Comparison of ENCODE assay signal across 22 cellular contexts in the genomic region with DNA sequence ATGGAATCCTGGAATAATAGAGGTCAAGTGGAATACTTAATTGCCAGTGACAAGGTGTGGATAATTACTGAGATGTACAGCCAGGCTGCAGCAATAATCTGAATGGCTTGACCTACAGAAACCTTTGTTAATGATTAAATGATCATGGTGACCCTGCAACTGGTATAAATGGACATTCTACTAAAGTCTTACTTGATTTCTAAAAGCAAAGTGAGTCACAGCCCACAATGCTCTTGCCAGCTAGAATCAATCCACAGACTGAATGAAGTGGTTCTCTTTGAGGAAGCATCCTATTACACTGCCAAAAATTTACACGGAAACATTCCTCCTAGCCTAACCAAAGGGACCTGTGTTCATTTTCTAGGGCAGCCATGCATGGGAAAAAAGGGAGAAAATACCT.
"Had no signal": no experiment of that assay in that cellular context is flagged by ENCODE, and none has a peak within 500 bp of the region (broad histone marks: within the 10 kb centered on the region; RNA-seq: fewer than 3 reads in every experiment).

No MANE protein-coding gene starts in this region.

- H3K36me3 ChIP-seq: colonic mucosa, esophagus muscularis mucosa, left ventricle myocardium inferior, neutrophil had no signal

- ATAC-seq: activated CD4-positive, alpha-beta T cell treated with anti-CD3 and anti-CD28 coated beads for 36 hours; activated CD8-positive, alpha-beta memory T cell treated with anti-CD3 and anti-CD28 coated beads, Interleukin-2, amount 10 ng/mL, durations not matched to agents 7 days and 5 days; body of pancreas; natural killer cell; right cardiac atrium; stimulated activated naive CD8-positive, alpha-beta T cell treated with anti-CD3 and anti-CD28 coated beads, Interleukin-15, Interleukin-2, amounts not matched to agents 100 U/mL and 50 U/mL, for 24 hours; T-helper 17 cell had no signal

- H3K4me1 Mint-ChIP-seq: activated CD4-positive, alpha-beta T cell treated with anti-CD3 and anti-CD28 coated beads for 36 hours; activated CD8-positive, alpha-beta memory T cell treated with anti-CD3 and anti-CD28 coated beads, Interleukin-2, amount 10 ng/mL, durations not matched to agents 7 days and 5 days; activated naive CD4-positive, alpha-beta T cell treated with anti-CD3 and anti-CD28 coated beads, Interleukin-2, amount 10 ng/mL, durations not matched to agents 7 days and 5 days; natural killer cell; T-helper 17 cell had no signal

- H3K4me3 Mint-ChIP-seq: activated CD4-positive, alpha-beta memory T cell treated with anti-CD3 and anti-CD28 coated beads for 36 hours; activated CD4-positive, alpha-beta T cell treated with anti-CD3 and anti-CD28 coated beads for 36 hours; activated CD8-positive, alpha-beta memory T cell treated with anti-CD3 and anti-CD28 coated beads, Interleukin-2, amount 10 ng/mL, durations not matched to agents 7 days and 5 days; activated naive CD4-positive, alpha-beta T cell treated with anti-CD3 and anti-CD28 coated beads, Interleukin-2, amount 10 ng/mL, durations not matched to agents 7 days and 5 days; activated T-cell treated with anti-CD3 and anti-CD28 coated beads, Interleukin-2, amount 50 U/mL, for 24 hours; natural killer cell; T-helper 17 cell had no signal

- H3K27me3 Mint-ChIP-seq: activated CD4-positive, alpha-beta memory T cell treated with anti-CD3 and anti-CD28 coated beads for 36 hours; activated CD4-positive, alpha-beta T cell treated with anti-CD3 and anti-CD28 coated beads for 36 hours; activated CD8-positive, alpha-beta memory T cell treated with anti-CD3 and anti-CD28 coated beads, Interleukin-2, amount 10 ng/mL, durations not matched to agents 7 days and 5 days; activated naive CD4-positive, alpha-beta T cell treated with anti-CD3 and anti-CD28 coated beads, Interleukin-2, amount 10 ng/mL, durations not matched to agents 7 days and 5 days; activated T-cell treated with anti-CD3 and anti-CD28 coated beads, Interleukin-2, amount 50 U/mL, for 24 hours; T-helper 17 cell had no signal

- H3K4me3 ChIP-seq: body of pancreas, colonic mucosa, esophagus muscularis mucosa, left ventricle myocardium inferior, smooth muscle cell had no signal

- H3K9me3 ChIP-seq: body of pancreas, colonic mucosa, esophagus muscularis mucosa, neutrophil had no signal

- H3K4me2 ChIP-seq: smooth muscle cell had no signal

- H3K27ac Mint-ChIP-seq: activated CD4-positive, alpha-beta memory T cell treated with anti-CD3 and anti-CD28 coated beads for 36 hours; activated CD4-positive, alpha-beta T cell treated with anti-CD3 and anti-CD28 coated beads for 36 hours; activated CD8-positive, alpha-beta memory T cell treated with anti-CD3 and anti-CD28 coated beads, Interleukin-2, amount 10 ng/mL, durations not matched to agents 7 days and 5 days; activated naive CD4-positive, alpha-beta T cell treated with anti-CD3 and anti-CD28 coated beads, Interleukin-2, amount 10 ng/mL, durations not matched to agents 7 days and 5 days; activated T-cell treated with anti-CD3 and anti-CD28 coated beads, Interleukin-2, amount 50 U/mL, for 24 hours; natural killer cell; T-helper 17 cell had no signal

- H3K27me3 ChIP-seq: body of pancreas, colonic mucosa, esophagus muscularis mucosa, neutrophil had no signal

- FAIRE-seq: keratinocyte had no signal

- H3K4me1 ChIP-seq: body of pancreas, colonic mucosa, esophagus muscularis mucosa, left ventricle myocardium inferior had no signal

- DNase-seq: activated CD4-positive, alpha-beta memory T cell treated with anti-CD3 and anti-CD28 coated beads for 36 hours; activated CD4-positive, alpha-beta T cell treated with anti-CD3 and anti-CD28 coated beads for 36 hours; activated CD8-positive, alpha-beta memory T cell treated with anti-CD3 and anti-CD28 coated beads, Interleukin-2, amount 10 ng/mL, durations not matched to agents 7 days and 5 days; activated naive CD4-positive, alpha-beta T cell treated with anti-CD3 and anti-CD28 coated beads, Interleukin-2, amount 10 ng/mL, durations not matched to agents 7 days and 5 days; activated T-cell treated with anti-CD3 and anti-CD28 coated beads, Interleukin-2, amount 50 U/mL, for 24 hours; body of pancreas; central memory CD4-positive, alpha-beta T cell; colonic mucosa; hippocampal formation; left ventricle myocardium inferior; mesenchymal stem cell; natural killer cell; posterior cingulate gyrus; right cardiac atrium; stimulated activated CD4-positive, alpha-beta T cell treated with anti-CD3 and anti-CD28 coated beads, Interleukin-4, amount 100 ng/mL, for 4 hours; stimulated activated CD8-positive, alpha-beta memory T cell treated with anti-CD3 and anti-CD28 coated beads, Interleukin-4, amount 100 ng/mL, for 48 hours; stimulated activated naive CD8-positive, alpha-beta T cell treated with anti-CD3 and anti-CD28 coated beads, Interleukin-15, Interleukin-2, amounts not matched to agents 100 U/mL and 50 U/mL, for 24 hours; T-helper 17 cell had no signal

- H3K36me3 Mint-ChIP-seq: activated CD4-positive, alpha-beta memory T cell treated with anti-CD3 and anti-CD28 coated beads for 36 hours; activated CD8-positive, alpha-beta memory T cell treated with anti-CD3 and anti-CD28 coated beads, Interleukin-2, amount 10 ng/mL, durations not matched to agents 7 days and 5 days; activated naive CD4-positive, alpha-beta T cell treated with anti-CD3 and anti-CD28 coated beads, Interleukin-2, amount 10 ng/mL, durations not matched to agents 7 days and 5 days had no signal

- H3K27ac ChIP-seq: body of pancreas, colonic mucosa, esophagus muscularis mucosa, left ventricle myocardium inferior, neutrophil had no signal
